ENCODE assay signal across 1 cellular context in genomic region chr10:109956454-109957091, GRCh38.
TF ChIP-seq lines count a peak whose summit lies in the region.

No MANE protein-coding gene starts in this region.

TF ChIP-seq in K562, 482 proteins besides CTCF, POLR2A, EP300 and RAD21 (continued from another document):
- TF ChIP-seq FOXJ2 (tag; IDR thresholded peaks at IDR 0.05) (0 out of 2 replicates have a peak, but pooled peaks have one; percentile 27), FOXK2 (conservative IDR thresholded peaks at IDR 0.05 in 1 of 2, IDR thresholded peaks at IDR 0.05 in 1 of 2; ENCODE audit: low read depth in 2 of 2) (peak; percentile 65 to 72; a peak in 3 of 4 replicates), YY1 (IDR thresholded peaks at IDR 0.05; ENCODE audit: borderline replicate concordance in 1 of 3, control insufficient read depth in 1 of 3, extremely low read depth in 1 of 3, insufficient read depth in 3 of 3, insufficient read length in 1 of 3, insufficient replicate concordance in 2 of 3, low read depth in 1 of 3, low read length in 2 of 3) (peak in 2 of 3 experiments; percentile 38 to 78), ZNF175 (CRISPR knock-in tag; IDR thresholded peaks at IDR 0.05; ENCODE audit: low read depth) (no peak), SNIP1 (IDR thresholded peaks at IDR 0.05; ENCODE audit: low read depth) (peak; percentile 48; the same call in 1 of the 2 replicates), DIDO1 (tag; IDR thresholded peaks at IDR 0.05; ENCODE audit: low read depth) (peak; percentile 77), ATF3 (IDR thresholded peaks at IDR 0.05) (peak; percentile 58), ATF3 (CRISPR knock-in tag; conservative IDR thresholded peaks at IDR 0.05) (no peak), WHSC1 (IDR thresholded peaks at IDR 0.05; ENCODE audit: low read length) (no peak), ZBTB40 (IDR thresholded peaks at IDR 0.05) (peak; percentile 99), ZBTB40 (CRISPR knock-in tag; IDR thresholded peaks at IDR 0.05) (peak; percentile 98), FOSL1 (tag; conservative IDR thresholded peaks at IDR 0.05) (0 out of 2 replicates have a peak, but pooled peaks have one; percentile 26), EZH2 (IDR thresholded peaks at IDR 0.05; ENCODE audit: borderline replicate concordance, low read depth, low read length) (no peak), TAF9B (IDR thresholded peaks at IDR 0.05; ENCODE audit: partially characterized antibody) (no peak), EHMT2 (IDR thresholded peaks at IDR 0.05) (peak; percentile 84), TEAD4 (IDR thresholded peaks at IDR 0.05; ENCODE audit: low read length) (0 out of 2 replicates have a peak, but pooled peaks have one; percentile 7), TEAD4 (CRISPR knock-in tag; IDR thresholded peaks at IDR 0.05; ENCODE audit: borderline replicate concordance) (no peak), CBX3 (IDR thresholded peaks at IDR 0.05; ENCODE audit: borderline replicate concordance in 1 of 2, low read length in 2 of 2) (peak in 1 of 2 experiments; percentile 82; a peak in 2 of 3 replicates), ZNF217 (CRISPR knock-in tag; IDR thresholded peaks at IDR 0.05) (no peak), NFE2L1 (tag; IDR thresholded peaks at IDR 0.05; ENCODE audit: borderline replicate concordance, low read depth) (no peak), FOXA1 (IDR thresholded peaks at IDR 0.05; ENCODE audit: borderline replicate concordance) (no peak), NFRKB (IDR thresholded peaks at IDR 0.05; ENCODE audit: low read depth) (peak; percentile 56; the same call in 1 of the 2 replicates), CTCFL (IDR thresholded peaks at IDR 0.05; ENCODE audit: borderline replicate concordance, insufficient read depth, low read depth, low read length, poor library complexity, severe bottlenecking) (peak; percentile 75), SMC3 (conservative IDR thresholded peaks at IDR 0.05; ENCODE audit: insufficient read depth, low read depth, low read length) (peak; percentile 50; the same call in 1 of the 2 replicates), JUND (IDR thresholded peaks at IDR 0.05; ENCODE audit: borderline replicate concordance, low read depth, low read length) (no peak; the same call in 1 of the 2 replicates), JUND (tag; IDR thresholded peaks at IDR 0.05; ENCODE audit: borderline replicate concordance, low read depth, low read length) (peak; percentile 40; the same call in 1 of the 3 replicates), BMI1 (IDR thresholded peaks at IDR 0.05; ENCODE audit: low read length) (no peak)
